ENCODE assay signal across 9 cellular contexts in the genomic region with DNA sequence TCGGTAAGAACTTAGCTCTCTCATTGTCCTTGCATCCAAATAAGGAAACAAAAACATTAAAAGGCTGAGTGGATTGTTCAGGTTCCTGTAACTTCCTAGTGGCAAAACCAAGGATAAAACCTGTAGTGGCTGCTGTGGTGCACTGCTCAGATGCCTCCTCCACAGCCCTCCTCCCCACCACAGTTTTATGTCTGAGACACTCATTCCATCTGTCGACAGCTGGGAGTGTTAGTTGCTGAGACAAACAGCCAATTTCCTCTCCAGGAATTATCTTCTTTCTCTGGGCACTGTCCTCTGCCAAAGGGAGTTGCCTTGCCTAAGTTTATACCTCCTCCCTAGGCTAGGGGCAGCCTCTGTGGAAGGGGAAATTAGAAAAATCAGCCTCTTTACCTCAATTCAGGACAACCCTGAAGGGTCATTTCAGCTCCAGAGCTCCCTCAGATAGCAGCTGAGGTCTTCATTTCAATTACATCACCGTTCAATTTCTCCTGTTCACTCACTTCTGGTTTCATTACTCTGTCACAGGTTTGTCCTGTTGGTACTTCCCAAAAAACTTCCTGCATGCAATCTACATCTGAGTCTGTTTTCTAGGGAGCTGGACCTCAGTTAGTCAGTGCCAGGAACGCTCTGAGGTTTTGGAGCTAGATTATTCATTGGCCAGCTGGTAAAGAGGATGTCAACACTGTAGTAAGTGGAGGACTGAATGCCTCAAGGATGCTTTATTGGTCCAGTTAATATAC.
DNase-seq lines count a peak whose midpoint lies in the region; ATAC-seq and TF ChIP-seq lines count a peak whose summit lies in the region.
"Had no signal": no experiment of that assay in that cellular context is flagged by ENCODE, and none has a peak within 500 bp of the region (broad histone marks: within the 10 kb centered on the region; RNA-seq: fewer than 3 reads in every experiment).

No MANE protein-coding gene starts in this region.

- ATAC-seq in naive thymus-derived CD4-positive, alpha-beta T cell = peak; percentile 54

- peaks cover 4 to 36% (median 18%) of the 10 kb centered on the region in 11 donors for H3K9me3 Mint-ChIP-seq in naive thymus-derived CD4-positive, alpha-beta T cell

- TF ChIP-seq POLR2A in Peyer's patch (IDR thresholded peaks at IDR 0.05) (no peak), erythroblast (IDR thresholded peaks at IDR 0.05; ENCODE audit: low read length) (no peak)

- TF ChIP-seq CTCF in choroid plexus epithelial cell (conservative IDR thresholded peaks at IDR 0.05; ENCODE audit: low read depth, low read length) (no peak), GM20000 (IDR thresholded peaks at IDR 0.05; ENCODE audit: extremely low read depth, missing control alignments) (no peak), Peyer's patch (IDR thresholded peaks at IDR 0.05) (no peak)

- H3K4me3 ChIP-seq in choroid plexus epithelial cell (ENCODE audit: low read depth, low read length) (no peak overlapping the region), Peyer's patch (no peak overlapping the region)
- no peak overlapping the region for H3K4me3 ChIP-seq in naive thymus-derived CD4-positive, alpha-beta T cell (ENCODE audit: low read length)

- intact Hi-C loops in naive thymus-derived CD4-positive, alpha-beta T cell (cut with micrococcal nuclease) = no loop called here

- H3K27ac Mint-ChIP-seq in naive thymus-derived CD4-positive, alpha-beta T cell = peak overlapping the region in 1 of 9 donors; percentile 56

- H3K27ac ChIP-seq in naive thymus-derived CD4-positive, alpha-beta T cell (ENCODE audit: low read depth, low read length) = no peak overlapping the region
- peak overlapping the region in 1 of 4 donors; percentile 39 for H3K27ac ChIP-seq in Peyer's patch

- H3K36me3 Mint-ChIP-seq in naive thymus-derived CD4-positive, alpha-beta T cell = peaks cover 0 to 21% (median 10%) of the 10 kb centered on the region in 5 donors

- no peaks in the 10 kb centered on the region for H3K4me1 Mint-ChIP-seq in naive thymus-derived CD4-positive, alpha-beta T cell

- peak; percentile 60 for DNase-seq in EH (ENCODE audit: low read depth)
- peak; percentile 28 for DNase-seq in M059J (ENCODE audit: low read depth)
- DNase-seq in choroid plexus epithelial cell (ENCODE audit: low read depth) = peak; percentile 47
- DNase-seq in naive thymus-derived CD4-positive, alpha-beta T cell = no peak
- no peak for DNase-seq in GM20000 (ENCODE audit: low spot score)
- DNase-seq in Peyer's patch = no peak
- no peak for DNase-seq in erythroblast (lab: John Stamatoyannopoulos, UW)
- DNase-seq in dedifferentiated amniotic fluid mesenchymal stem cell (ENCODE audit: extremely low spot score) = no peak
- DNase-seq: stimulated activated CD4-positive, alpha-beta T cell treated with anti-CD3 and anti-CD28 coated beads, Interleukin-1b, Interleukin-23, amount 100 ng/mL, for 48 hours had no signal

- H3K36me3 ChIP-seq in naive thymus-derived CD4-positive, alpha-beta T cell (ENCODE audit: control insufficient read depth in 2 of 3, insufficient read depth in 3 of 3, low read length in 3 of 3) = no peaks in the 10 kb centered on the region
- H3K36me3 ChIP-seq in Peyer's patch = no peaks in the 10 kb centered on the region

- CTCF ChIA-PET in naive thymus-derived CD4-positive, alpha-beta T cell (lab: Charles Lee) = no interaction called here

- H3K9me3 ChIP-seq in naive thymus-derived CD4-positive, alpha-beta T cell (ENCODE audit: control insufficient read depth in 2 of 3, low read length in 3 of 3) = peaks cover 0 to 3% (median 0%) of the 10 kb centered on the region in 3 experiments
- H3K9me3 ChIP-seq in Peyer's patch = peaks cover 0 to 7% (median 0%) of the 10 kb centered on the region in 4 donors

- H3K27me3 ChIP-seq in naive thymus-derived CD4-positive, alpha-beta T cell (ENCODE audit: control insufficient read depth in 2 of 2, insufficient read depth in 2 of 2, low read length in 2 of 2) = no peaks in the 10 kb centered on the region
- no peaks in the 10 kb centered on the region for H3K27me3 ChIP-seq in Peyer's patch

- POLR2A ChIA-PET in naive thymus-derived CD4-positive, alpha-beta T cell (lab: Charles Lee) = no interaction called here

- no peaks in the 10 kb centered on the region for H3K27me3 Mint-ChIP-seq in naive thymus-derived CD4-positive, alpha-beta T cell

- H3K4me3 Mint-ChIP-seq in naive thymus-derived CD4-positive, alpha-beta T cell = no peak overlapping the region

- no peaks in the 10 kb centered on the region for H3K4me1 ChIP-seq in naive thymus-derived CD4-positive, alpha-beta T cell (ENCODE audit: control insufficient read depth in 2 of 2, insufficient read depth in 2 of 2, low read length in 2 of 2)
- peaks cover 0 to 3% (median 0%) of the 10 kb centered on the region in 4 donors for H3K4me1 ChIP-seq in Peyer's patch

Comparison
In these comparisons a context has a peak if more than half of its experiments do, and no peak if none do; other contexts are left out.
1. DNase-seq: peak in EH (single experiment), M059J (single experiment) and choroid plexus epithelial cell (single experiment); none in naive thymus-derived CD4-positive, alpha-beta T cell (0 of 9), GM20000 (single experiment), Peyer's patch (0 of 3), erythroblast (0 of 2) and dedifferentiated amniotic fluid mesenchymal stem cell (single experiment).